In the genomic region with DNA sequence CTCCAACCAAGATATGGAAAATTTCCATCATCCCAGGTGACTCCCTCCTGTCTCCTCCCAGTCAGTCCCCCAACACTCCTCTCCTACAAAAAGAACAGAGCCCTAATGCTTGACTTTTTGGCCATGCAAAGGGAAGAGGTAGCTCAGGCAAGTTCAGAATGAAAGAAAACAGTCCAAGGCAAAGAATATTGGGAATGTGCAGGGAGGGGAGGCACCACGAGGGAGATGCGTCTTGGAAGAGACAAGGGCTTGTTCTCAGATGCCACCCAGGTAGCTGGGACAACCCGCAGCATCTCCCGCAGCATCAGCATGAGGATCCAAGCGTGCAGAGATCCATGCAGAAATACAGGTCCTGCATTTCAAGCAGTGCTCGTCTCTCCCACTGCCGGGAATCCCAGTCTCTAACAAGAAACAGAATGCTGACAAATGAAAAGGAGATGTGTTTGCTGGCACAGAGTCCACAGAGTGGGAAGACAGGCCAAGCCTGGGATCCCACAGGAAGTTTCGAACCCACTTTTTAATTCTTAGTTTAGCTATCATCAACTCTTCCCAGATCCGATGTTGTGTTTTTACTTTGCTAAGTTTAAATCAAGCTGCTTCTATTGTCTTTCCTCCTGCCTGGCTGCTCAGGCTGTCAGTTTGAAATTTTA, we compare ENCODE assay signal across 24 cellular contexts.
DNase-seq lines count a peak whose midpoint lies in the region; ATAC-seq, FAIRE-seq and TF ChIP-seq lines count a peak whose summit lies in the region.
"Had no signal": no experiment of that assay in that cellular context is flagged by ENCODE, and none has a peak within 500 bp of the region (broad histone marks: within the 10 kb centered on the region; RNA-seq: fewer than 3 reads in every experiment).

No MANE protein-coding gene starts in this region.

- H3K56ac ChIP-seq in IMR-90 (ENCODE audit: extremely low read depth, insufficient read depth, low read length): no peak overlapping the region

- in situ Hi-C loops in IMR-90 (cut with MboI; ENCODE audit: low sequenced_read_pairs): no loop called here

- H4K8ac ChIP-seq in IMR-90 (ENCODE audit: low read depth in 2 of 2, low read length in 2 of 2): no peak overlapping the region

- H2BK20ac ChIP-seq in IMR-90 (ENCODE audit: low read depth, low read length): peak overlapping the region; percentile 14; the same call in 1 of the 2 replicates

- no peak overlapping the region for H3K27ac Mint-ChIP-seq in T-helper 2 cell treated with Interferon-gamma antibody and Interleukin-4, amounts not matched to agents 5 μg/mL and 100 μg/mL, for 36 hours
- H3K27ac Mint-ChIP-seq: CD4-positive, alpha-beta T cell; H9; memory B cell had no signal

- no peak overlapping the region for H4K91ac ChIP-seq in IMR-90 (ENCODE audit: insufficient read depth, low read depth, low read length)

- H3K14ac ChIP-seq in IMR-90 (replicated peaks; ENCODE audit: low read depth, low read length): 0 out of 2 replicates have a peak overlapping the region, but pooled peaks have one; percentile 8

- CTCF ChIA-PET in IMR-90 (lab: Yijun Ruan, JAX) (interaction anchor here (1.4 kb wide), 1 partner anchor 338 kb away, joined by 3 read pairs; no protein-coding TSS in a partner anchor), endothelial cell of umbilical vein (lab: Charles Lee) (interaction anchor here (0.6 kb wide), 1 partner anchor 48 kb away, joined by 3 read pairs; no protein-coding TSS in a partner anchor)

- H3K4me3 ChIP-seq in IMR-90 (ENCODE audit: insufficient read depth, low read depth, low read length) (no peak overlapping the region), endothelial cell of umbilical vein (replicated peaks in 1 of 3; ENCODE audit: insufficient read depth in 1 of 3, low read depth in 1 of 3, low read length in 3 of 3) (no peak overlapping the region), neuron (ENCODE audit: low read length) (no peak overlapping the region)
- H3K4me3 ChIP-seq: tibial artery had no signal

- H3K4me2 ChIP-seq in IMR-90 (ENCODE audit: low read depth, low read length): no peak overlapping the region
- peak overlapping the region; percentile 58 for H3K4me2 ChIP-seq in endothelial cell of umbilical vein (ENCODE audit: insufficient read depth, low read length)

- H3K9me1 ChIP-seq in IMR-90 (ENCODE audit: insufficient read depth, low read length) (peaks cover 6% of the 10 kb centered on the region), endothelial cell of umbilical vein (replicated peaks; ENCODE audit: control insufficient read depth, extremely low read depth, insufficient read depth, low read length) (no peaks in the 10 kb centered on the region)

- FAIRE-seq in endothelial cell of umbilical vein (lab: Jason Lieb, UNC): no peak
- FAIRE-seq: endometrium, GM12892 had no signal

- H3K9ac ChIP-seq in IMR-90 (ENCODE audit: low read depth, low read length) (no peak overlapping the region), endothelial cell of umbilical vein (replicated peaks; ENCODE audit: extremely low read depth, insufficient read depth, low read length) (no peak overlapping the region)

- TF ChIP-seq POLR2A in IMR-90 (IDR thresholded peaks at IDR 0.05; ENCODE audit: low read depth, low read length) (no peak), endothelial cell of umbilical vein (IDR thresholded peaks at IDR 0.05; ENCODE audit: low read depth, low read length) (no peak)

- no peaks in the 10 kb centered on the region for H3K79me2 ChIP-seq in endothelial cell of umbilical vein (ENCODE audit: control insufficient read depth, insufficient read depth, low read length)

- POLR2A ChIA-PET in IMR-90 (lab: Charles Lee; ENCODE audit: unreplicated experiment) (no interaction called here), endothelial cell of umbilical vein (lab: Charles Lee) (no interaction called here)

- H2AK9ac ChIP-seq in IMR-90 (replicated peaks; ENCODE audit: low read depth, low read length, poor library complexity): no peak overlapping the region

- TF ChIP-seq CTCF in IMR-90 (conservative IDR thresholded peaks at IDR 0.05; ENCODE audit: low read depth, low read length) (no peak), endothelial cell of umbilical vein (IDR thresholded peaks at IDR 0.05; ENCODE audit: extremely low read depth in 1 of 2, insufficient read depth in 1 of 2, low read depth in 1 of 2, low read length in 2 of 2) (no peak)

- no peaks in the 10 kb centered on the region for H3K9me3 Mint-ChIP-seq in T-helper 2 cell treated with Interferon-gamma antibody and Interleukin-4, amounts not matched to agents 5 μg/mL and 100 μg/mL, for 36 hours
- H3K9me3 Mint-ChIP-seq: CD4-positive, alpha-beta T cell; memory B cell had no signal

- intact Hi-C loops in IMR-90 (cut with micrococcal nuclease): no loop called here
- intact Hi-C loops in endothelial cell of umbilical vein (cut with micrococcal nuclease): no loop called here

- no peak for TF ChIP-seq RAD21 in IMR-90 (IDR thresholded peaks at IDR 0.05; ENCODE audit: low read length)

- H3K4me1 ChIP-seq in IMR-90 (ENCODE audit: control insufficient read depth, insufficient read depth, low read length): peaks cover 14% of the 10 kb centered on the region
- peaks cover 4% of the 10 kb centered on the region for H3K4me1 ChIP-seq in endothelial cell of umbilical vein (ENCODE audit: control insufficient read depth, extremely low read depth, insufficient read depth, low read length)
- peaks cover 9% of the 10 kb centered on the region for H3K4me1 ChIP-seq in neuron (ENCODE audit: insufficient read depth, low read length)
- H3K4me1 ChIP-seq: foreskin keratinocyte had no signal

- no peaks in the 10 kb centered on the region for H3K4me1 Mint-ChIP-seq in T-helper 2 cell treated with Interferon-gamma antibody and Interleukin-4, amounts not matched to agents 5 μg/mL and 100 μg/mL, for 36 hours (ENCODE audit: low read depth)
- H3K4me1 Mint-ChIP-seq: H9, memory B cell had no signal

- DNase-seq in Ammon's horn (ENCODE audit: low spot score) (peak; percentile 8), IMR-90 (no peak), endothelial cell of umbilical vein (ENCODE audit: low read depth, low spot score) (no peak), NCI-H2081 treated with DMSO at 0.1 percent for 48 hours (lab: John Stamatoyannopoulos, UW) (no peak)
- DNase-seq in activated CD4-positive, alpha-beta T cell treated with anti-CD3 and anti-CD28 coated beads for 4 hours: no peak
- no peak for DNase-seq in T-helper 2 cell treated with Interferon-gamma antibody and Interleukin-4, amounts not matched to agents 5 μg/mL and 100 μg/mL, for 36 hours (ENCODE audit: low spot score)
- no peak for DNase-seq in stimulated activated naive CD4-positive, alpha-beta T cell (lab: John Stamatoyannopoulos, UW)
- DNase-seq: activated CD8-positive, alpha-beta memory T cell treated with anti-CD3 and anti-CD28 coated beads, Interleukin-2, amount 50 U/mL, for 48 hours; activated effector memory CD4-positive, alpha-beta T cell treated with anti-CD3 and anti-CD28 coated beads, Interleukin-2, amount 50 U/mL, for 16 hours; CD4-positive, alpha-beta T cell; DMS53; foreskin keratinocyte; H9; islet precursor cell; NCI-H1048; NCI-H1930; stimulated activated CD4-positive, alpha-beta T cell treated with anti-CD3 and anti-CD28 coated beads, Interleukin-2, amount 100 ng/mL, for 24 hours; stimulated activated naive CD4-positive, alpha-beta T cell treated with Interleukin-2 at 50 U/mL for 16 hours; tibial artery had no signal

- no peaks in the 10 kb centered on the region for H3K36me3 Mint-ChIP-seq in T-helper 2 cell treated with Interferon-gamma antibody and Interleukin-4, amounts not matched to agents 5 μg/mL and 100 μg/mL, for 36 hours (ENCODE audit: low read depth)
- H3K36me3 Mint-ChIP-seq: memory B cell had no signal

- H3K27me3 Mint-ChIP-seq in T-helper 2 cell treated with Interferon-gamma antibody and Interleukin-4, amounts not matched to agents 5 μg/mL and 100 μg/mL, for 36 hours (ENCODE audit: low read depth): peaks cover 6% of the 10 kb centered on the region
- H3K27me3 Mint-ChIP-seq: memory B cell had no signal

- no peak overlapping the region; the same call in 1 of the 2 replicates for H4K5ac ChIP-seq in IMR-90 (ENCODE audit: low read depth, low read length)

- WGBS in IMR-90 (ENCODE audit: extremely low coverage in 2 of 2, insufficient read length in 1 of 2), 2 experiments: 80% methylated on average over 1 of the region's 9 CpGs; no CpG with 5 or more reads in 1 of the 2 experiments

- no peak for ATAC-seq in IMR-90 (ENCODE audit: low read depth)
- ATAC-seq: foreskin keratinocyte had no signal

- peak overlapping the region; percentile 45; the same call in 1 of the 2 replicates for H2AK5ac ChIP-seq in IMR-90 (ENCODE audit: low read depth, low read length)

- H3K27me3 ChIP-seq in IMR-90 (ENCODE audit: control insufficient read depth, insufficient read depth, low read length): peaks cover 17% of the 10 kb centered on the region
- peaks cover 4 to 13% of the 10 kb centered on the region in 2 experiments for H3K27me3 ChIP-seq in endothelial cell of umbilical vein (ENCODE audit: control insufficient read depth in 2 of 2, insufficient read depth in 2 of 2, low read length in 2 of 2)
- no peaks in the 10 kb centered on the region for H3K27me3 ChIP-seq in neuron (ENCODE audit: insufficient read depth, low read length)
- H3K27me3 ChIP-seq: breast epithelium, tibial artery had no signal

- no peaks in the 10 kb centered on the region for H4K20me1 ChIP-seq in IMR-90 (ENCODE audit: insufficient read depth, low read length)
- no peaks in the 10 kb centered on the region for H4K20me1 ChIP-seq in endothelial cell of umbilical vein (replicated peaks; ENCODE audit: control insufficient read depth, extremely low read depth, insufficient read depth, low read length)

- H2AFZ ChIP-seq in IMR-90 (replicated peaks; ENCODE audit: low read length, poor library complexity) (no peak overlapping the region), endothelial cell of umbilical vein (ENCODE audit: low read depth, low read length) (no peak overlapping the region), neuron (ENCODE audit: low read depth, low read length) (peak overlapping the region; percentile 42)

- H3K4ac ChIP-seq in IMR-90 (ENCODE audit: low read depth, low read length): no peak overlapping the region; the same call in 1 of the 2 replicates

- no peaks in the 10 kb centered on the region for H3K79me1 ChIP-seq in IMR-90 (ENCODE audit: low read depth in 1 of 2, low read length in 2 of 2)

- dilution Hi-C loops in IMR-90 (cut with HindIII; ENCODE audit: low sequenced_read_pairs, unreplicated experiment) (no loop called here), endothelial cell of umbilical vein (cut with MboI; ENCODE audit: extremely low pct_ligation_motif_present, low sequenced_read_pairs) (no loop called here)

- H3K27ac ChIP-seq in IMR-90 (ENCODE audit: insufficient read depth, low read length): no peak overlapping the region
- no peak overlapping the region for H3K27ac ChIP-seq in endothelial cell of umbilical vein (ENCODE audit: insufficient read depth, low read depth, low read length)
- H3K27ac ChIP-seq: foreskin keratinocyte, tibial artery had no signal

- no peak overlapping the region; the same call in 1 of the 2 replicates for H2BK120ac ChIP-seq in IMR-90 (ENCODE audit: low read depth, low read length)

- H3K18ac ChIP-seq in IMR-90 (ENCODE audit: low read depth, low read length): peak overlapping the region; percentile 4; the same call in 1 of the 2 replicates

- no peaks in the 10 kb centered on the region for H3K36me3 ChIP-seq in IMR-90 (ENCODE audit: control insufficient read depth, insufficient read depth, low read length)
- no peaks in the 10 kb centered on the region for H3K36me3 ChIP-seq in endothelial cell of umbilical vein (ENCODE audit: control insufficient read depth in 2 of 2, extremely low read depth in 1 of 2, insufficient read depth in 2 of 2, low read length in 2 of 2)
- no peaks in the 10 kb centered on the region for H3K36me3 ChIP-seq in neuron (ENCODE audit: insufficient read depth, low read length)
- H3K36me3 ChIP-seq: breast epithelium, tibial artery had no signal

- no peak overlapping the region for H2BK15ac ChIP-seq in IMR-90 (ENCODE audit: low read depth, low read length)

- H3K23ac ChIP-seq in IMR-90 (ENCODE audit: low read depth, low read length): no peak overlapping the region

- no peak overlapping the region for H3K4me3 Mint-ChIP-seq in T-helper 2 cell treated with Interferon-gamma antibody and Interleukin-4, amounts not matched to agents 5 μg/mL and 100 μg/mL, for 36 hours
- H3K4me3 Mint-ChIP-seq: CD4-positive, alpha-beta T cell; H9; memory B cell had no signal

- no peak overlapping the region for H2BK5ac ChIP-seq in IMR-90 (ENCODE audit: low read depth, low read length, poor library complexity, severe bottlenecking)

- BruUV-seq in IMR-90 (replicated peaks; lab: Mats Ljungman, UMichigan) (no TSS peak), endothelial cell of umbilical vein (replicated peaks; lab: Mats Ljungman, UMichigan) (no TSS peak)

- H3K9me3 ChIP-seq in IMR-90 (ENCODE audit: control insufficient read depth, insufficient read depth, low read length) (peaks cover 3% of the 10 kb centered on the region; the same call in 1 of the 2 replicates), endothelial cell of umbilical vein (replicated peaks; ENCODE audit: control insufficient read depth, insufficient read depth, low read length) (no peaks in the 10 kb centered on the region), neuron (ENCODE audit: low read length) (no peaks in the 10 kb centered on the region)
- H3K9me3 ChIP-seq: breast epithelium, tibial artery had no signal
